In genomic region chr2:121090088-121090715, GRCh38 we compare ENCODE assay signal across 16 cellular contexts.
"Had no signal": no experiment of that assay in that cellular context is flagged by ENCODE, and none has a peak within 500 bp of the region (broad histone marks: within the 10 kb centered on the region; RNA-seq: fewer than 3 reads in every experiment).

No MANE protein-coding gene starts in this region.

- H3K9me3 Mint-ChIP-seq: stimulated activated effector memory CD8-positive, alpha-beta T cell treated with anti-CD3 and anti-CD28 coated beads, Interleukin-12 subunit alpha, Interleukin-12 subunit beta, amount 100 ng/mL, for 72 hours had no signal

- H3K4me3 ChIP-seq: heart left ventricle, smooth muscle cell, suprapubic skin, tibial artery, upper lobe of right lung, vagina had no signal

- H3K27ac Mint-ChIP-seq: naive thymus-derived CD4-positive, alpha-beta T cell; stimulated activated effector memory CD8-positive, alpha-beta T cell treated with anti-CD3 and anti-CD28 coated beads, Interleukin-12 subunit alpha, Interleukin-12 subunit beta, amount 100 ng/mL, for 72 hours had no signal

- H3K9me3 ChIP-seq: tibial artery, upper lobe of right lung, vagina had no signal

- H3K36me3 Mint-ChIP-seq: stimulated activated effector memory CD8-positive, alpha-beta T cell treated with anti-CD3 and anti-CD28 coated beads, Interleukin-12 subunit alpha, Interleukin-12 subunit beta, amount 100 ng/mL, for 72 hours had no signal

- DNase-seq: effector memory CD4-positive, alpha-beta T cell; heart left ventricle; hippocampal formation; left colon; mesendoderm; naive thymus-derived CD4-positive, alpha-beta T cell; right cardiac atrium; stimulated activated CD4-positive, alpha-beta T cell treated with anti-CD3 and anti-CD28 coated beads, Interleukin-4, amount 100 ng/mL, for 1 hour; stimulated activated CD8-positive, alpha-beta memory T cell treated with anti-CD3 and anti-CD28 coated beads, Interleukin-4, amount 100 ng/mL, for 48 hours; stimulated activated naive CD8-positive, alpha-beta T cell treated with anti-CD3 and anti-CD28 coated beads, Interleukin-15, Interleukin-2, amounts not matched to agents 100 U/mL and 50 U/mL, for 24 hours had no signal

- H3K4me1 Mint-ChIP-seq: stimulated activated effector memory CD8-positive, alpha-beta T cell treated with anti-CD3 and anti-CD28 coated beads, Interleukin-12 subunit alpha, Interleukin-12 subunit beta, amount 100 ng/mL, for 72 hours had no signal

- H3K27me3 ChIP-seq: heart left ventricle, suprapubic skin, upper lobe of right lung, vagina had no signal

- ATAC-seq: heart left ventricle; left colon; naive thymus-derived CD4-positive, alpha-beta T cell; right cardiac atrium; stimulated activated effector memory CD8-positive, alpha-beta T cell treated with anti-CD3 and anti-CD28 coated beads, Interleukin-12 subunit alpha, Interleukin-12 subunit beta, amount 100 ng/mL, for 72 hours; stimulated activated naive CD8-positive, alpha-beta T cell treated with anti-CD3 and anti-CD28 coated beads, Interleukin-15, Interleukin-2, amounts not matched to agents 100 U/mL and 50 U/mL, for 24 hours; upper lobe of right lung had no signal

- H3K27ac ChIP-seq: heart left ventricle, suprapubic skin, tibial artery, upper lobe of right lung, vagina had no signal

- H3K36me3 ChIP-seq: heart left ventricle, suprapubic skin, tibial artery, upper lobe of right lung, vagina had no signal

- H3K4me3 Mint-ChIP-seq: naive thymus-derived CD4-positive, alpha-beta T cell; stimulated activated effector memory CD8-positive, alpha-beta T cell treated with anti-CD3 and anti-CD28 coated beads, Interleukin-12 subunit alpha, Interleukin-12 subunit beta, amount 100 ng/mL, for 72 hours had no signal

- H3K4me1 ChIP-seq: upper lobe of right lung had no signal
